ENCODE assay signal across 1 cellular context in genomic region chr16:51149721-51150158, GRCh38.
A peak's percentile ranks its signal among the peaks of the same experiment; 100 is the strongest.
TF ChIP-seq lines count a peak whose summit lies in the region.

No MANE protein-coding gene starts in this region.

TF ChIP-seq in HepG2, 621 proteins besides CTCF, POLR2A, EP300 and RAD21 (continued from another document and continues in another):
- TF ChIP-seq ZNF142 (CRISPR knock-in tag; IDR thresholded peaks at IDR 0.05) = no peak
- no peak for TF ChIP-seq MYNN (CRISPR knock-in tag; IDR thresholded peaks at IDR 0.05; ENCODE audit: low read depth)
- 0 out of 2 replicates have a peak, but pooled peaks have one; percentile 21 for TF ChIP-seq SAP130 (CRISPR knock-in tag; IDR thresholded peaks at IDR 0.05; ENCODE audit: low read depth)
- peak; percentile 72 for TF ChIP-seq RBFOX2 (IDR thresholded peaks at IDR 0.05; ENCODE audit: low read depth, low read length)
- peak; percentile 65; the same call in 1 of the 2 replicates for TF ChIP-seq ZBTB26 (CRISPR knock-in tag; IDR thresholded peaks at IDR 0.05; ENCODE audit: borderline replicate concordance)
- TF ChIP-seq HES4 (CRISPR knock-in tag; IDR thresholded peaks at IDR 0.05; ENCODE audit: borderline replicate concordance) = peak; percentile 68
- no peak for TF ChIP-seq ATF1 (CRISPR knock-in tag; IDR thresholded peaks at IDR 0.05)
- no peak for TF ChIP-seq ATF7 (IDR thresholded peaks at IDR 0.05)
- TF ChIP-seq ATF7 (CRISPR knock-in tag; IDR thresholded peaks at IDR 0.05) = peak; percentile 19; the same call in 1 of the 2 replicates
- TF ChIP-seq SP5 (CRISPR knock-in tag; IDR thresholded peaks at IDR 0.05; ENCODE audit: borderline replicate concordance, low read depth) = no peak
- TF ChIP-seq ZNF883 (CRISPR knock-in tag; IDR thresholded peaks at IDR 0.05; ENCODE audit: not compliant biosample characterization) = peak; percentile 3
- 0 out of 2 replicates have a peak, but pooled peaks have one; percentile 56 for TF ChIP-seq ZNF550 (CRISPR knock-in tag; IDR thresholded peaks at IDR 0.05; ENCODE audit: borderline replicate concordance)
- TF ChIP-seq SMC3 (IDR thresholded peaks at IDR 0.05; ENCODE audit: low read length) = no peak
- no peak for TF ChIP-seq MAZ (IDR thresholded peaks at IDR 0.05; ENCODE audit: borderline replicate concordance, low read depth, low read length)
- TF ChIP-seq MAZ (CRISPR knock-in tag; IDR thresholded peaks at IDR 0.05; ENCODE audit: low read depth) = peak; percentile 11; the same call in 1 of the 2 replicates
- no peak for TF ChIP-seq NFE2L2 (IDR thresholded peaks at IDR 0.05; ENCODE audit: low read length)
- TF ChIP-seq PHF8 (CRISPR knock-in tag; IDR thresholded peaks at IDR 0.05) = peak; percentile 72; the same call in 1 of the 2 replicates
- TF ChIP-seq RFXAP (CRISPR knock-in tag; IDR thresholded peaks at IDR 0.05; ENCODE audit: borderline replicate concordance) = no peak
- 0 out of 2 replicates have a peak, but pooled peaks have one; percentile 31 for TF ChIP-seq ZNF225 (CRISPR knock-in tag; IDR thresholded peaks at IDR 0.05)
- no peak for TF ChIP-seq ATF5 (CRISPR knock-in tag; IDR thresholded peaks at IDR 0.05; ENCODE audit: low read depth)
- 0 out of 2 replicates have a peak, but pooled peaks have one; percentile 18 for TF ChIP-seq ZNF546 (CRISPR knock-in tag; conservative IDR thresholded peaks at IDR 0.05)
- no peak for TF ChIP-seq ZNF784 (CRISPR knock-in tag; IDR thresholded peaks at IDR 0.05; ENCODE audit: borderline replicate concordance)
- TF ChIP-seq PHF20 (CRISPR knock-in tag; IDR thresholded peaks at IDR 0.05) = 0 out of 2 replicates have a peak, but pooled peaks have one; percentile 2
- peak; percentile 40; the same call in 1 of the 2 replicates for TF ChIP-seq ZNF280D (CRISPR knock-in tag; IDR thresholded peaks at IDR 0.05)
- peak; percentile 32; the same call in 1 of the 2 replicates for TF ChIP-seq EEA1 (CRISPR knock-in tag; IDR thresholded peaks at IDR 0.05; ENCODE audit: borderline replicate concordance)
- peak; percentile 48; the same call in 1 of the 2 replicates for TF ChIP-seq GZF1 (CRISPR knock-in tag; IDR thresholded peaks at IDR 0.05)
- TF ChIP-seq, protein P1, sequence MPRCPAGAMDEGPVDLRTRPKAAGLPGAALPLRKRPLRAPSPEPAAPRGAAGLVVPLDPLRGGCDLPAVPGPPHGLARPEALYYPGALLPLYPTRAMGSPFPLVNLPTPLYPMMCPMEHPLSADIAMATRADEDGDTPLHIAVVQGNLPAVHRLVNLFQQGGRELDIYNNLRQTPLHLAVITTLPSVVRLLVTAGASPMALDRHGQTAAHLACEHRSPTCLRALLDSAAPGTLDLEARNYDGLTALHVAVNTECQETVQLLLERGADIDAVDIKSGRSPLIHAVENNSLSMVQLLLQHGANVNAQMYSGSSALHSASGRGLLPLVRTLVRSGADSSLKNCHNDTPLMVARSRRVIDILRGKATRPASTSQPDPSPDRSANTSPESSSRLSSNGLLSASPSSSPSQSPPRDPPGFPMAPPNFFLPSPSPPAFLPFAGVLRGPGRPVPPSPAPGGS (CRISPR knock-in tag; IDR thresholded peaks at IDR 0.05) = 0 out of 2 replicates have a peak, but pooled peaks have one; percentile 11
- TF ChIP-seq, protein P2, sequence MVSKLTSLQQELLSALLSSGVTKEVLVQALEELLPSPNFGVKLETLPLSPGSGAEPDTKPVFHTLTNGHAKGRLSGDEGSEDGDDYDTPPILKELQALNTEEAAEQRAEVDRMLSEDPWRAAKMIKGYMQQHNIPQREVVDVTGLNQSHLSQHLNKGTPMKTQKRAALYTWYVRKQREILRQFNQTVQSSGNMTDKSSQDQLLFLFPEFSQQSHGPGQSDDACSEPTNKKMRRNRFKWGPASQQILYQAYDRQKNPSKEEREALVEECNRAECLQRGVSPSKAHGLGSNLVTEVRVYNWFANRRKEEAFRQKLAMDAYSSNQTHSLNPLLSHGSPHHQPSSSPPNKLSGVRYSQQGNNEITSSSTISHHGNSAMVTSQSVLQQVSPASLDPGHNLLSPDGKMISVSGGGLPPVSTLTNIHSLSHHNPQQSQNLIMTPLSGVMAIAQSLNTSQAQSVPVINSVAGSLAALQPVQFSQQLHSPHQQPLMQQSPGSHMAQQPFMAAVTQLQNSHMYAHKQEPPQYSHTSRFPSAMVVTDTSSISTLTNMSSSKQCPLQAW (CRISPR knock-in tag; IDR thresholded peaks at IDR 0.05) = no peak
- TF ChIP-seq ZNF749 (CRISPR knock-in tag; IDR thresholded peaks at IDR 0.05; ENCODE audit: borderline replicate concordance) = no peak
- peak; percentile 69; the same call in 1 of the 2 replicates for TF ChIP-seq ZNF512B (CRISPR knock-in tag; IDR thresholded peaks at IDR 0.05; ENCODE audit: borderline replicate concordance)
- TF ChIP-seq SRY (CRISPR knock-in tag; IDR thresholded peaks at IDR 0.05) = peak; percentile 46; the same call in 1 of the 2 replicates
- TF ChIP-seq HNRNPLL (IDR thresholded peaks at IDR 0.05; ENCODE audit: low read depth, low read length, poor library complexity, severe bottlenecking) = peak; percentile 16
- TF ChIP-seq, protein P3, sequence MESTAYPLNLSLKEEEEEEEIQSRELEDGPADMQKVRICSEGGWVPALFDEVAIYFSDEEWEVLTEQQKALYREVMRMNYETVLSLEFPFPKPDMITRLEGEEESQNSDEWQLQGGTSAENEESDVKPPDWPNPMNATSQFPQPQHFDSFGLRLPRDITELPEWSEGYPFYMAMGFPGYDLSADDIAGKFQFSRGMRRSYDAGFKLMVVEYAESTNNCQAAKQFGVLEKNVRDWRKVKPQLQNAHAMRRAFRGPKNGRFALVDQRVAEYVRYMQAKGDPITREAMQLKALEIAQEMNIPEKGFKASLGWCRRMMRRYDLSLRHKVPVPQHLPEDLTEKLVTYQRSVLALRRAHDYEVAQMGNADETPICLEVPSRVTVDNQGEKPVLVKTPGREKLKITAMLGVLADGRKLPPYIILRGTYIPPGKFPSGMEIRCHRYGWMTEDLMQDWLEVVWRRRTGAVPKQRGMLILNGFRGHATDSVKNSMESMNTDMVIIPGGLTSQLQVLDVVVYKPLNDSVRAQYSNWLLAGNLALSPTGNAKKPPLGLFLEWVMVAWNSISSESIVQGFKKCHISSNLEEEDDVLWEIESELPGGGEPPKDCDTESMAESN (CRISPR knock-in tag; conservative IDR thresholded peaks at IDR 0.05) = 0 out of 2 replicates have a peak, but pooled peaks have one; percentile 26
- TF ChIP-seq ZNF746 (CRISPR knock-in tag; IDR thresholded peaks at IDR 0.05) = peak; percentile 65; the same call in 1 of the 2 replicates
- peak; percentile 33; the same call in 1 of the 2 replicates for TF ChIP-seq KLF11 (CRISPR knock-in tag; IDR thresholded peaks at IDR 0.05)
- 0 out of 2 replicates have a peak, but pooled peaks have one; percentile 26 for TF ChIP-seq ZSCAN22 (CRISPR knock-in tag; IDR thresholded peaks at IDR 0.05)
- TF ChIP-seq KAT7 (CRISPR knock-in tag; IDR thresholded peaks at IDR 0.05; ENCODE audit: borderline replicate concordance) = peak; percentile 64; the same call in 1 of the 2 replicates
- TF ChIP-seq KDM1A (CRISPR knock-in tag; IDR thresholded peaks at IDR 0.05) = no peak
- TF ChIP-seq ZBTB20 (CRISPR knock-in tag; IDR thresholded peaks at IDR 0.05; ENCODE audit: borderline replicate concordance, low read depth) = no peak
- TF ChIP-seq AGO1 (IDR thresholded peaks at IDR 0.05; ENCODE audit: low read depth, low read length, poor library complexity, severe bottlenecking) = peak; percentile 9
- TF ChIP-seq ZFYVE20 (CRISPR knock-in tag; IDR thresholded peaks at IDR 0.05; ENCODE audit: borderline replicate concordance, low read depth) = no peak
- peak; percentile 68; the same call in 1 of the 2 replicates for TF ChIP-seq ZNF230 (CRISPR knock-in tag; IDR thresholded peaks at IDR 0.05)
